ENCODE assay signal across 1 cellular context in genomic region chr13:92482790-92483189, GRCh38.
A peak's percentile ranks its signal among the peaks of the same experiment; 100 is the strongest.
DNase-seq lines count a peak whose midpoint lies in the region; ATAC-seq, FAIRE-seq and TF ChIP-seq lines count a peak whose summit lies in the region.
"Not testable (repeated sequence)": the region's sequence is repeated elsewhere in the genome, so short reads cannot be mapped to it uniquely, and the experiment has no call there.

No MANE protein-coding gene starts in this region.

- not testable (repeated sequence) for TF ChIP-seq EP300 in K562 (IDR thresholded peaks at IDR 0.05; ENCODE audit: low read length)

- H3K4me1 ChIP-seq in K562 (replicated peaks in 1 of 2; ENCODE audit: control insufficient read depth in 2 of 2, insufficient read depth in 2 of 2, low read length in 2 of 2) = not testable (repeated sequence)

- CTCF ChIA-PET in K562 (lab: Yijun Ruan, JAX; ENCODE audit: low intra/inter-chr PET ratio) = not testable (repeated sequence)

- TF ChIP-seq POLR2A in K562 (conservative IDR thresholded peaks at IDR 0.05) = not testable (repeated sequence)

- H3K79me2 ChIP-seq in K562 (ENCODE audit: control insufficient read depth, insufficient read depth, low read length) = not testable (repeated sequence)

- not testable (repeated sequence) for H3K4me2 ChIP-seq in K562 (ENCODE audit: insufficient read depth, low read length)

- not testable (repeated sequence) for H2AFZ ChIP-seq in K562 (ENCODE audit: low read depth, low read length)

- BruUV-seq in K562 (replicated peaks; lab: Mats Ljungman, UMichigan) = not testable (repeated sequence)

- not testable (repeated sequence) for TF ChIP-seq RAD21 in K562 (CRISPR knock-in tag; conservative IDR thresholded peaks at IDR 0.05 in 1 of 2, IDR thresholded peaks at IDR 0.05 in 1 of 2)

- H3K9ac ChIP-seq in K562 (ENCODE audit: insufficient read depth in 1 of 2, low read depth in 2 of 2, low read length in 2 of 2) = not testable (repeated sequence)

- not testable (repeated sequence) for H3K27ac ChIP-seq in K562 (ENCODE audit: extremely low read depth, low read depth, low read length)

- FAIRE-seq in K562 (lab: Jason Lieb, UNC) = not testable (repeated sequence)

- POLR2A ChIA-PET in K562 (lab: Yijun Ruan, JAX) = interaction anchor here (0.7 kb wide), 1 partner anchor 1412 kb away, joined by 3 read pairs; no protein-coding TSS in a partner anchor

- DNase-seq in K562 (ENCODE audit: extremely low read depth in 1 of 4, low spot score in 3 of 4) = not testable (repeated sequence)

- H3K27me3 ChIP-seq in K562 (ENCODE audit: control insufficient read depth in 2 of 2, insufficient read depth in 2 of 2, low read length in 2 of 2) = not testable (repeated sequence)

- H3K36me3 ChIP-seq in K562 (ENCODE audit: control insufficient read depth, insufficient read depth, low read length) = not testable (repeated sequence)

- not testable (repeated sequence) for H3K4me3 ChIP-seq in K562

- not testable (repeated sequence) for H4K20me1 ChIP-seq in K562 (replicated peaks; ENCODE audit: control insufficient read depth, insufficient read depth, low read length)

- TF ChIP-seq CTCF in K562 (IDR thresholded peaks at IDR 0.05 in 2 of 3, conservative IDR thresholded peaks at IDR 0.05 in 1 of 3; ENCODE audit: insufficient read depth in 2 of 3, low read depth in 1 of 3, low read length in 3 of 3) = not testable (repeated sequence)

- WGBS in K562 (ENCODE audit: insufficient coverage, low coverage, missing lambda C conversion rate) = 0% methylated on average over 3 of the region's 3 CpGs

- in situ Hi-C loops in K562 (cut with MboI) = not testable (repeated sequence)

- not testable (repeated sequence) for ATAC-seq in K562

- intact Hi-C loops in K562 (cut with micrococcal nuclease) = not testable (repeated sequence)

- not testable (repeated sequence) for H3K9me1 ChIP-seq in K562 (ENCODE audit: control insufficient read depth, insufficient read depth, low read length)

- not testable (repeated sequence) for H3K9me3 ChIP-seq in K562 (replicated peaks; ENCODE audit: control insufficient read depth, insufficient read depth, low read depth, low read length)

TF ChIP-seq in K562, 482 proteins besides CTCF, POLR2A, EP300 and RAD21:
- TF ChIP-seq ZNF431 (CRISPR knock-in tag; IDR thresholded peaks at IDR 0.05) = peak; percentile 90
